ENCODE assay signal across 1 cellular context in the genomic region with DNA sequence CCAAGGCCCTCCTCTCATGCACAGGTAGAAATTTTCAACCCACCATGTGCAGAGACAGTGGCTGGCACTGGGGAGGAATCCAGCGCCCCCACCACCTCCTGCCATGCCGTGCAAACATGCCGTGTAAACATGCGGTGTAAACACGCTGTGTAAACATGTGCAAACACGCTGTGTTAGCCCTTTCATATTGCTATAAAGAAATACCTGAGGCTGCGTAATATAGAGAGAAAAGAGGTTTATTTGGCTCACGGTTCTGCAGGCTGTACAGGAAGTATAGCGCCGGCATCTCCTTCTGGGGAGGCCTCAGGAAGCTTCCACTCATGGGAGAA.
A peak's percentile ranks its signal among the peaks of the same experiment; 100 is the strongest.
TF ChIP-seq lines count a peak whose summit lies in the region.

No MANE protein-coding gene starts in this region.

TF ChIP-seq in HepG2, 621 proteins besides CTCF, POLR2A, EP300 and RAD21 (continued from another document):
- TF ChIP-seq, protein P1, sequence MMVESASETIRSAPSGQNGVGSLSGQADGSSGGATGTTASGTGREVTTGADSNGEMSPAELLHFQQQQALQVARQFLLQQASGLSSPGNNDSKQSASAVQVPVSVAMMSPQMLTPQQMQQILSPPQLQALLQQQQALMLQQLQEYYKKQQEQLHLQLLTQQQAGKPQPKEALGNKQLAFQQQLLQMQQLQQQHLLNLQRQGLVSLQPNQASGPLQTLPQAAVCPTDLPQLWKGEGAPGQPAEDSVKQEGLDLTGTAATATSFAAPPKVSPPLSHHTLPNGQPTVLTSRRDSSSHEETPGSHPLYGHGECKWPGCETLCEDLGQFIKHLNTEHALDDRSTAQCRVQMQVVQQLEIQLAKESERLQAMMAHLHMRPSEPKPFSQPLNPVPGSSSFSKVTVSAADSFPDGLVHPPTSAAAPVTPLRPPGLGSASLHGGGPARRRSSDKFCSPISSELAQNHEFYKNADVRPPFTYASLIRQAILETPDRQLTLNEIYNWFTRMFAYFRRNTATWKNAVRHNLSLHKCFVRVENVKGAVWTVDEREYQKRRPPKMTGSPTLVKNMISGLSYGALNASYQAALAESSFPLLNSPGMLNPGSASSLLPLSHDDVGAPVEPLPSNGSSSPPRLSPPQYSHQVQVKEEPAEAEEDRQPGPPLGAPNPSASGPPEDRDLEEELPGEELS (CRISPR knock-in tag; IDR thresholded peaks at IDR 0.05), result 0 out of 2 replicates have a peak, but pooled peaks have one; percentile 38
- no peak for TF ChIP-seq CBX5 (CRISPR knock-in tag; IDR thresholded peaks at IDR 0.05; ENCODE audit: borderline replicate concordance)
- TF ChIP-seq MYC (CRISPR knock-in tag; IDR thresholded peaks at IDR 0.05; ENCODE audit: borderline replicate concordance), result no peak
- TF ChIP-seq TEAD3 (CRISPR knock-in tag; optimal IDR thresholded peaks at IDR 0.05; ENCODE audit: borderline replicate concordance), result no peak
- no peak for TF ChIP-seq FOXP1 (IDR thresholded peaks at IDR 0.05)
- peak; percentile 72 for TF ChIP-seq FOXP1 (CRISPR knock-in tag; IDR thresholded peaks at IDR 0.05)
- TF ChIP-seq, protein P2, sequence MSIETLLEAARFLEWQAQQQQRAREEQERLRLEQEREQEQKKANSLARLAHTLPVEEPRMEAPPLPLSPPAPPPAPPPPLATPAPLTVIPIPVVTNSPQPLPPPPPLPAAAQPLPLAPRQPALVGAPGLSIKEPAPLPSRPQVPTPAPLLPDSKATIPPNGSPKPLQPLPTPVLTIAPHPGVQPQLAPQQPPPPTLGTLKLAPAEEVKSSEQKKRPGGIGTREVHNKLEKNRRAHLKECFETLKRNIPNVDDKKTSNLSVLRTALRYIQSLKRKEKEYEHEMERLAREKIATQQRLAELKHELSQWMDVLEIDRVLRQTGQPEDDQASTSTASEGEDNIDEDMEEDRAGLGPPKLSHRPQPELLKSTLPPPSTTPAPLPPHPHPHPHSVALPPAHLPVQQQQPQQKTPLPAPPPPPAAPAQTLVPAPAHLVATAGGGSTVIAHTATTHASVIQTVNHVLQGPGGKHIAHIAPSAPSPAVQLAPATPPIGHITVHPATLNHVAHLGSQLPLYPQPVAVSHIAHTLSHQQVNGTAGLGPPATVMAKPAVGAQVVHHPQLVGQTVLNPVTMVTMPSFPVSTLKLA (IDR thresholded peaks at IDR 0.05), result peak; percentile 27; the same call in 1 of the 2 replicates
- peak; percentile 74 for TF ChIP-seq FOXA3 (CRISPR knock-in tag; IDR thresholded peaks at IDR 0.05)
- TF ChIP-seq ZBTB38 (CRISPR knock-in tag; IDR thresholded peaks at IDR 0.05), result no peak
- TF ChIP-seq, protein P3, sequence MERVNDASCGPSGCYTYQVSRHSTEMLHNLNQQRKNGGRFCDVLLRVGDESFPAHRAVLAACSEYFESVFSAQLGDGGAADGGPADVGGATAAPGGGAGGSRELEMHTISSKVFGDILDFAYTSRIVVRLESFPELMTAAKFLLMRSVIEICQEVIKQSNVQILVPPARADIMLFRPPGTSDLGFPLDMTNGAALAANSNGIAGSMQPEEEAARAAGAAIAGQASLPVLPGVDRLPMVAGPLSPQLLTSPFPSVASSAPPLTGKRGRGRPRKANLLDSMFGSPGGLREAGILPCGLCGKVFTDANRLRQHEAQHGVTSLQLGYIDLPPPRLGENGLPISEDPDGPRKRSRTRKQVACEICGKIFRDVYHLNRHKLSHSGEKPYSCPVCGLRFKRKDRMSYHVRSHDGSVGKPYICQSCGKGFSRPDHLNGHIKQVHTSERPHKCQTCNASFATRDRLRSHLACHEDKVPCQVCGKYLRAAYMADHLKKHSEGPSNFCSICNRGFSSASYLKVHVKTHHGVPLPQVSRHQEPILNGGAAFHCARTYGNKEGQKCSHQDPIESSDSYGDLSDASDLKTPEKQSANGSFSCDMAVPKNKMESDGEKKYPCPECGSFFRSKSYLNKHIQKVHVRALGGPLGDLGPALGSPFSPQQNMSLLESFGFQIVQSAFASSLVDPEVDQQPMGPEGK (CRISPR knock-in tag; IDR thresholded peaks at IDR 0.05), result peak; percentile 70
- TF ChIP-seq, protein P4, sequence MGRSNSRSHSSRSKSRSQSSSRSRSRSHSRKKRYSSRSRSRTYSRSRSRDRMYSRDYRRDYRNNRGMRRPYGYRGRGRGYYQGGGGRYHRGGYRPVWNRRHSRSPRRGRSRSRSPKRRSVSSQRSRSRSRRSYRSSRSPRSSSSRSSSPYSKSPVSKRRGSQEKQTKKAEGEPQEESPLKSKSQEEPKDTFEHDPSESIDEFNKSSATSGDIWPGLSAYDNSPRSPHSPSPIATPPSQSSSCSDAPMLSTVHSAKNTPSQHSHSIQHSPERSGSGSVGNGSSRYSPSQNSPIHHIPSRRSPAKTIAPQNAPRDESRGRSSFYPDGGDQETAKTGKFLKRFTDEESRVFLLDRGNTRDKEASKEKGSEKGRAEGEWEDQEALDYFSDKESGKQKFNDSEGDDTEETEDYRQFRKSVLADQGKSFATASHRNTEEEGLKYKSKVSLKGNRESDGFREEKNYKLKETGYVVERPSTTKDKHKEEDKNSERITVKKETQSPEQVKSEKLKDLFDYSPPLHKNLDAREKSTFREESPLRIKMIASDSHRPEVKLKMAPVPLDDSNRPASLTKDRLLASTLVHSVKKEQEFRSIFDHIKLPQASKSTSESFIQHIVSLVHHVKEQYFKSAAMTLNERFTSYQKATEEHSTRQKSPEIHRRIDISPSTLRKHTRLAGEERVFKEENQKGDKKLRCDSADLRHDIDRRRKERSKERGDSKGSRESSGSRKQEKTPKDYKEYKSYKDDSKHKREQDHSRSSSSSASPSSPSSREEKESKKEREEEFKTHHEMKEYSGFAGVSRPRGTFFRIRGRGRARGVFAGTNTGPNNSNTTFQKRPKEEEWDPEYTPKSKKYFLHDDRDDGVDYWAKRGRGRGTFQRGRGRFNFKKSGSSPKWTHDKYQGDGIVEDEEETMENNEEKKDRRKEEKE (IDR thresholded peaks at IDR 0.05), result no peak
- no peak for TF ChIP-seq ZKSCAN5 (CRISPR knock-in tag; IDR thresholded peaks at IDR 0.05)
- TF ChIP-seq, protein P5, sequence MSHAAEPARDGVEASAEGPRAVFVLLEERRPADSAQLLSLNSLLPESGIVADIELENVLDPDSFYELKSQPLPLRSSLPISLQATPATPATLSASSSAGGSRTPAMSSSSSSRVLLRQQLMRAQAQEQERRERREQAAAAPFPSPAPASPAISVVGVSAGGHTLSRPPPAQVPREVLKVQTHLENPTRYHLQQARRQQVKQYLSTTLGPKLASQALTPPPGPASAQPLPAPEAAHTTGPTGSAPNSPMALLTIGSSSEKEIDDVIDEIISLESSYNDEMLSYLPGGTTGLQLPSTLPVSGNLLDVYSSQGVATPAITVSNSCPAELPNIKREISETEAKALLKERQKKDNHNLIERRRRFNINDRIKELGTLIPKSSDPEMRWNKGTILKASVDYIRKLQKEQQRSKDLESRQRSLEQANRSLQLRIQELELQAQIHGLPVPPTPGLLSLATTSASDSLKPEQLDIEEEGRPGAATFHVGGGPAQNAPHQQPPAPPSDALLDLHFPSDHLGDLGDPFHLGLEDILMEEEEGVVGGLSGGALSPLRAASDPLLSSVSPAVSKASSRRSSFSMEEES (CRISPR knock-in tag; IDR thresholded peaks at IDR 0.05), result no peak
- TF ChIP-seq, protein P6, sequence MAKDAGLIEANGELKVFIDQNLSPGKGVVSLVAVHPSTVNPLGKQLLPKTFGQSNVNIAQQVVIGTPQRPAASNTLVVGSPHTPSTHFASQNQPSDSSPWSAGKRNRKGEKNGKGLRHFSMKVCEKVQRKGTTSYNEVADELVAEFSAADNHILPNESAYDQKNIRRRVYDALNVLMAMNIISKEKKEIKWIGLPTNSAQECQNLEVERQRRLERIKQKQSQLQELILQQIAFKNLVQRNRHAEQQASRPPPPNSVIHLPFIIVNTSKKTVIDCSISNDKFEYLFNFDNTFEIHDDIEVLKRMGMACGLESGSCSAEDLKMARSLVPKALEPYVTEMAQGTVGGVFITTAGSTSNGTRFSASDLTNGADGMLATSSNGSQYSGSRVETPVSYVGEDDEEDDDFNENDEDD (CRISPR knock-in tag; IDR thresholded peaks at IDR 0.05; ENCODE audit: borderline replicate concordance), result no peak
- no peak for TF ChIP-seq BRD4 (CRISPR knock-in tag; IDR thresholded peaks at IDR 0.05)
- TF ChIP-seq NFATC3 (CRISPR knock-in tag; IDR thresholded peaks at IDR 0.05), result no peak
- TF ChIP-seq FOXA1 (IDR thresholded peaks at IDR 0.05), result no peak; the same call in 1 of the 2 replicates
- peak; percentile 81 for TF ChIP-seq FOXA1 (CRISPR knock-in tag; IDR thresholded peaks at IDR 0.05)
- TF ChIP-seq ELF4 (CRISPR knock-in tag; IDR thresholded peaks at IDR 0.05; ENCODE audit: borderline replicate concordance), result no peak
- TF ChIP-seq ZNF180 (CRISPR knock-in tag; IDR thresholded peaks at IDR 0.05; ENCODE audit: borderline replicate concordance, low read depth), result no peak
- TF ChIP-seq ZNF766 (CRISPR knock-in tag; IDR thresholded peaks at IDR 0.05; ENCODE audit: borderline replicate concordance), result 0 out of 2 replicates have a peak, but pooled peaks have one; percentile 71
